In genomic region chr18:8427339-8427738, GRCh38 we compare ENCODE assay signal across 8 cellular contexts.
"Had no signal": no experiment of that assay in that cellular context is flagged by ENCODE, and none has a peak within 500 bp of the region (broad histone marks: within the 10 kb centered on the region; RNA-seq: fewer than 3 reads in every experiment).

No MANE protein-coding gene starts in this region.

- H3K4me1 Mint-ChIP-seq: IgD-negative memory B cell had no signal

- FAIRE-seq: HepG2, HTR-8/SVneo had no signal

- H3K4me3 Mint-ChIP-seq: IgD-negative memory B cell had no signal

- DNase-seq: IMR-90, KBM-7, KG1 had no signal

- H3K9me3 Mint-ChIP-seq: IgD-negative memory B cell had no signal

- H3K36me3 Mint-ChIP-seq: IgD-negative memory B cell had no signal

- H3K27ac ChIP-seq: HL-60, KMS-11 had no signal

- H3K4me2 ChIP-seq: KMS-11 had no signal

- H3K27ac Mint-ChIP-seq: IgD-negative memory B cell had no signal

- H3K9ac ChIP-seq: KMS-11 had no signal
